ENCODE assay signal across 8 cellular contexts in the genomic region with DNA sequence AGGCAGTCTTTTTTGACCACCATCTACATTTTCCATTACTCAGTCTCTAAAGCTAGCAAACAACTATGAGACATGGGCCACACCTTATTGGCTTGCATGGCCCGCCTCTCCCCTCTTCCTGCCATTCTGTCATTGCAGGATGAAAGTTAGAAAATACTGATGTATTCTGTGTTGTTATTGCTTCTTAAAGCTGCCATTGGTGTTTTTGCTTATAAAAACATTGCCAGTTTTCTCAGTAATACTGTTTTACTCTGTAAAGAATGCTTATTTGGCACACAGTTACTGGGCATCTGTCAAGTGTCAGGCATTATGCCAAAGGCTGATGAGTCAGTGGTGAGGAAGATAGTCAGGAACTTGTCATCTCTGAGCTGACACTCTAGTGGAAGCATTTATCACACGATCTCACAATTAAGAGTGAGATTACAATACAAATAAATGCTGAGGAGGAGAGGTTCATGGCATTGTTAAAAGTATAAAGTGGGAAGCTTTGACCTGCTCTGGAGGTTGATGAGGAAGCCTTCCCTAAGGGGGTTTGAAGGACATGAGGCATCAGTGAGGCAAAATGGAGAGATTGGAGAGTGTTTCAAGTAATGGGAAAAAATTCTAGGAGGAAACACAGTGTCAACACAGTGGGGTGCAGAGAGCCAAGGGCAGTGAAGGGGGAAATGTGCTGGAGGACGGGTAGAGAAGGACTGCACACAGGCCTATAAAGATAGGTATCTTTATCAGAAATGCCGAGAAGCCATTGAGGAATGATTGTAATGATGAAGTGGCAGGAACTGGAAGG. TPM values are rescaled to one million over a fixed set of nuclear protein-coding genes. Genes with fewer than 3 reads are reported as not detected.
DNase-seq lines count a peak whose midpoint lies in the region; ATAC-seq and TF ChIP-seq lines count a peak whose summit lies in the region.

No MANE protein-coding gene starts in this region.

- DNase-seq in A172 (ENCODE audit: low spot score) (peak; percentile 69), GM04504 (ENCODE audit: low read depth) (peak; percentile 44), SW 1271 (lab: John Stamatoyannopoulos, UW) (peak; percentile 26 to 61), foreskin melanocyte (peak; percentile 77), OCI-LY7 (ENCODE audit: low spot score) (no peak), HuH-7 (ENCODE audit: low spot score) (no peak), HEK293T (ENCODE audit: extremely low spot score) (no peak)

- BruUV-seq in OCI-LY7 (replicated peaks; lab: Mats Ljungman, UMichigan): no TSS peak

- H3K9me2 ChIP-seq in OCI-LY7 (ENCODE audit: insufficient read depth, low read length): no peaks in the 10 kb centered on the region

- H3K36me3 ChIP-seq in OCI-LY7 (ENCODE audit: insufficient read depth, low read length): no peaks in the 10 kb centered on the region

- H3K4me1 ChIP-seq in OCI-LY7 (ENCODE audit: insufficient read depth, low read length, poor library complexity, severe bottlenecking): no peaks in the 10 kb centered on the region

- CTCF ChIA-PET in OCI-LY7 (lab: Charles Lee; ENCODE audit: unreplicated experiment) (no interaction called here), HEK293T (lab: Yijun Ruan, JAX) (no interaction called here)

- no peak for ATAC-seq in GM21390 (IDR thresholded peaks at IDR 0.05; ENCODE audit: unreplicated experiment)

- H3K9me3 ChIP-seq in OCI-LY7 (ENCODE audit: low read length): no peaks in the 10 kb centered on the region

- H3K4me2 ChIP-seq in OCI-LY7 (ENCODE audit: low read length): no peak overlapping the region

- POLR2A ChIA-PET in OCI-LY7 (lab: Charles Lee) (interaction anchor here (0.8 to 1.1 kb wide), 3 partner anchors 19 to 27 kb away, joined by 3 read pairs; no protein-coding TSS in a partner anchor), HEK293T (lab: Yijun Ruan, JAX) (no interaction called here)

- H3K79me2 ChIP-seq in OCI-LY7 (ENCODE audit: insufficient read depth, low read depth, low read length): no peaks in the 10 kb centered on the region

- H2AFZ ChIP-seq in OCI-LY7 (ENCODE audit: low read length): no peak overlapping the region

- no peak overlapping the region for H3K27ac ChIP-seq in OCI-LY7 (ENCODE audit: low read depth, low read length, poor library complexity, severe bottlenecking)

- intact Hi-C loops in OCI-LY7 (cut with micrococcal nuclease; ENCODE audit: unreplicated experiment): no loop called here

- H4K20me1 ChIP-seq in OCI-LY7 (ENCODE audit: insufficient read depth, low read length): no peaks in the 10 kb centered on the region

- H3K4me3 ChIP-seq in OCI-LY7 (ENCODE audit: low read depth, low read length, poor library complexity, severe bottlenecking): no peak overlapping the region

- TF ChIP-seq CTCF in OCI-LY7 (conservative IDR thresholded peaks at IDR 0.05; ENCODE audit: low read length): no peak

TF ChIP-seq in HEK293T, 16 proteins besides CTCF, POLR2A, EP300 and RAD21:
- TF ChIP-seq, protein P1, sequence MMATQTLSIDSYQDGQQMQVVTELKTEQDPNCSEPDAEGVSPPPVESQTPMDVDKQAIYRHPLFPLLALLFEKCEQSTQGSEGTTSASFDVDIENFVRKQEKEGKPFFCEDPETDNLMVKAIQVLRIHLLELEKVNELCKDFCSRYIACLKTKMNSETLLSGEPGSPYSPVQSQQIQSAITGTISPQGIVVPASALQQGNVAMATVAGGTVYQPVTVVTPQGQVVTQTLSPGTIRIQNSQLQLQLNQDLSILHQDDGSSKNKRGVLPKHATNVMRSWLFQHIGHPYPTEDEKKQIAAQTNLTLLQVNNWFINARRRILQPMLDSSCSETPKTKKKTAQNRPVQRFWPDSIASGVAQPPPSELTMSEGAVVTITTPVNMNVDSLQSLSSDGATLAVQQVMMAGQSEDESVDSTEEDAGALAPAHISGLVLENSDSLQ (IDR thresholded peaks at IDR 0.05): no peak
- no peak for TF ChIP-seq ARNT (IDR thresholded peaks at IDR 0.05)
- TF ChIP-seq FOXM1 (IDR thresholded peaks at IDR 0.05; ENCODE audit: borderline replicate concordance): no peak
- TF ChIP-seq ZNF384 (IDR thresholded peaks at IDR 0.05): no peak
- no peak for TF ChIP-seq ELF4 (IDR thresholded peaks at IDR 0.05)
- TF ChIP-seq SP1 (IDR thresholded peaks at IDR 0.05): no peak
- no peak for TF ChIP-seq SUZ12 (IDR thresholded peaks at IDR 0.05)
- no peak for TF ChIP-seq NFRKB (IDR thresholded peaks at IDR 0.05)

RNA-seq across cellular contexts. Expression of a gene that starts 14.7 kb away (rescaled TPM):
- total RNA-seq in A172 (2014; rRNA removed; shearing (Covaris generic)): not detected in 2 replicates
- total RNA-seq in OCI-LY7 (2014; rRNA removed; shearing (Covaris generic)): 1.2 and 2.1 TPM in 2 replicates
- 5.8 and 6.3 TPM in 2 replicates for total RNA-seq in OCI-LY7 (2022)

RNA-seq across cellular contexts. Expression of a gene that starts 41.5 kb away (rescaled TPM):
- 37.6 and 66.7 TPM in 2 replicates for total RNA-seq in A172 (2014; rRNA removed; shearing (Covaris generic))
- 29.3 and 31.5 TPM in 2 replicates for total RNA-seq in OCI-LY7 (2014; rRNA removed; shearing (Covaris generic))
- 75.9 and 80.4 TPM in 2 replicates for total RNA-seq in OCI-LY7 (2022)

Comparison
In these comparisons a context has a peak if more than half of its experiments do, and no peak if none do; other contexts are left out.
1. DNase-seq: peak in A172 (single experiment), GM04504 (single experiment), SW 1271 (2 of 2) and foreskin melanocyte (single experiment); none in OCI-LY7 (single experiment), HuH-7 (single experiment) and HEK293T (single experiment).